ENCODE assay signal across 1 cellular context in genomic region chr6:113495521-113495920, GRCh38.
TF ChIP-seq lines count a peak whose summit lies in the region.

No MANE protein-coding gene starts in this region.

TF ChIP-seq in HEK293, 187 proteins besides CTCF, POLR2A, EP300 and RAD21 (continued from another document):
- TF ChIP-seq TSHZ1 (tag by site-specific recombination; IDR thresholded peaks at IDR 0.05; ENCODE audit: borderline replicate concordance) = 0 out of 2 replicates have a peak, but pooled peaks have one; percentile 22
- no peak for TF ChIP-seq HOXC10 (CRISPR knock-in tag; IDR thresholded peaks at IDR 0.05)
- no peak for TF ChIP-seq ZNF202 (tag by site-specific recombination; IDR thresholded peaks at IDR 0.05; ENCODE audit: borderline replicate concordance)
- no peak for TF ChIP-seq ZNF837 (tag by site-specific recombination; IDR thresholded peaks at IDR 0.05)
- no peak for TF ChIP-seq EGR2 (tag by site-specific recombination; IDR thresholded peaks at IDR 0.05; ENCODE audit: low read depth)
- no peak for TF ChIP-seq INSM2 (tag by site-specific recombination; IDR thresholded peaks at IDR 0.05)
- 0 out of 2 replicates have a peak, but pooled peaks have one; percentile 30 for TF ChIP-seq ZNF10 (tag by site-specific recombination; IDR thresholded peaks at IDR 0.05)
- TF ChIP-seq PRDM10 (tag by site-specific recombination; IDR thresholded peaks at IDR 0.05) = 0 out of 2 replicates have a peak, but pooled peaks have one; percentile 37
- no peak for TF ChIP-seq SP7 (tag by site-specific recombination; IDR thresholded peaks at IDR 0.05)
- TF ChIP-seq MEIS1 (CRISPR knock-in tag; IDR thresholded peaks at IDR 0.05; ENCODE audit: borderline replicate concordance) = no peak
